8 cellular contexts compared by ENCODE assay signal in the genomic region with DNA sequence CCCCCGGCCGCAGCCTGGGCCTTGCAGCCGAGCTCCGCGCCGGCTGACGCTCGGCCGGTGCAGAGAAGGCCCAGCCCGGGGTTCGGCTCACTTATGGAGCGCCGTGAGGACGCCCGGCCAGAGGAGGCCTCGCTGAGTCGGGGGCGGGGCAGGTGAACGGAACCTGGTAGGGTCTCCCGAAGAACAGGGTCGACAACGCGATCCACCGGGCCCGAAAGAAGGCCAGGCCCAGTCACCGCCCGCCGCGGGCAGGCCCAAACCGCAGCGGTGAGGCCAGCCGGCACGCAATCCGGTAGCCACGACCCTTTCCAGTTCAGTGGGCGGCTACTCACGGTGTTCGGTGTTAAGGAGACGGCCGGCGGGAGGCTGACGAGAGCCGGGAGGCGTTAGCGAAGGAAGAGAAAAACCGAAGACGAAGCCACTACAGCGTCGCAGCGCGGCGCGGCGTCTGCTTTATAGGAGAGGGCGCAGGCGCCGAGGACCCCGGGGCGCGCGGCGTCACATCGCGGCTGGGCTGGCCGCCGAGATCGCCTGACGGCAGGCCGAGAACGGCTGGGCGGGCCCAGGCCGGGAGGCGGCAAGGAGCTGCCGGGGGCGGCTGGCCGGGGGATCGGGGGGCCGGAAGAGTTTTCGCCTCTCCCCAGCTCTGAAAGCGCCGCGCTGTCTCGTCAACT. TPM values are rescaled to one million over a fixed set of nuclear protein-coding genes. Genes with fewer than 3 reads are reported as not detected.
A peak's percentile ranks its signal among the peaks of the same experiment; 100 is the strongest.
DNase-seq lines count a peak whose midpoint lies in the region; ATAC-seq and TF ChIP-seq lines count a peak whose summit lies in the region.

Gene SKP1, minus strand, starts transcription at position 428 of the 674 bp plus-strand sequence. CDS start 2,928 bp downstream, outside the sequence.

- no peaks in the 10 kb centered on the region for H3K27me3 ChIP-seq in IMR-90 (ENCODE audit: control insufficient read depth, insufficient read depth, low read length)
- no peaks in the 10 kb centered on the region for H3K27me3 ChIP-seq in esophagus squamous epithelium

- in situ Hi-C loops in IMR-90 (cut with MboI; ENCODE audit: low sequenced_read_pairs), result no loop called here

- DNase-seq in DMS153 (lab: John Stamatoyannopoulos, UW) (peak; percentile 34), IMR-90 (peak; percentile 71), RPMI7951 (ENCODE audit: low read depth) (peak; percentile 78), activated T-helper 1 cell treated with Interleukin-2 at 50 U/mL for 16 hours (ENCODE audit: low read depth) (peak; percentile 77), esophagus squamous epithelium (lab: John Stamatoyannopoulos, UW) (peak; percentile 28), myocyte (ENCODE audit: low read depth) (peak; percentile 83)
- peak; percentile 61 to 77 for DNase-seq in stimulated activated CD8-positive, alpha-beta memory T cell treated with anti-CD3 and anti-CD28 coated beads, Interleukin-7, amount 100 ng/mL, for 4 hours (ENCODE audit: low read depth in 2 of 2)

- intact Hi-C loops in IMR-90 (cut with micrococcal nuclease) (loop anchor here (2.0 kb wide), 1 partner anchor 48 kb away; no protein-coding TSS in a partner anchor), esophagus squamous epithelium (cut with DNase I) (no loop called here)

- no peak for TF ChIP-seq RAD21 in IMR-90 (IDR thresholded peaks at IDR 0.05; ENCODE audit: low read length)

- CTCF ChIA-PET in IMR-90 (lab: Yijun Ruan, JAX), result interaction anchor here (1.1 kb wide), 1 partner anchor 49 kb away, joined by 3 read pairs; the partner anchor contains the start of gene PPP2CA

- peaks cover 47% of the 10 kb centered on the region for H4K20me1 ChIP-seq in IMR-90 (ENCODE audit: insufficient read depth, low read length)

- peak; percentile 100 for TF ChIP-seq POLR2A in IMR-90 (IDR thresholded peaks at IDR 0.05; ENCODE audit: low read depth, low read length)
- peak in 3 of 4 donors; percentile 8 to 98 (median 96) for TF ChIP-seq POLR2A in esophagus squamous epithelium (IDR thresholded peaks at IDR 0.05)

- dilution Hi-C loops in IMR-90 (cut with HindIII; ENCODE audit: low sequenced_read_pairs, unreplicated experiment), result no loop called here

- peak within 1 kb of the TSS; percentile 86 for H3K56ac ChIP-seq in IMR-90 (ENCODE audit: extremely low read depth, insufficient read depth, low read length)

- H3K9me3 ChIP-seq in IMR-90 (ENCODE audit: control insufficient read depth, insufficient read depth, low read length) (no peaks in the 10 kb centered on the region), esophagus squamous epithelium (no peaks in the 10 kb centered on the region)

- peak within 1 kb of the TSS; percentile 97 for H3K9ac ChIP-seq in IMR-90 (ENCODE audit: low read depth, low read length)

- no peaks in the 10 kb centered on the region; the same call in 1 of the 2 replicates for H3K4me1 ChIP-seq in IMR-90 (ENCODE audit: control insufficient read depth, insufficient read depth, low read length)
- peaks cover 4 to 56% (median 21%) of the 10 kb centered on the region in 3 donors for H3K4me1 ChIP-seq in esophagus squamous epithelium

- 0% methylated on average over 63 of the region's 83 CpGs; no CpG with 5 or more reads in 1 of the 2 experiments for WGBS in IMR-90 (ENCODE audit: extremely low coverage in 2 of 2, insufficient read length in 1 of 2), 2 experiments
- 0% methylated on average over 5 to 30 of the region's 83 CpGs for whole genome bisulfite sequencing in esophagus squamous epithelium, 2 donors

- peaks cover 8% of the 10 kb centered on the region; the same call in 1 of the 2 replicates for H3K9me1 ChIP-seq in IMR-90 (ENCODE audit: insufficient read depth, low read length)

- peak within 1 kb of the TSS; percentile 97 for H4K91ac ChIP-seq in IMR-90 (ENCODE audit: insufficient read depth, low read depth, low read length)

- POLR2A ChIA-PET in IMR-90 (lab: Charles Lee; ENCODE audit: unreplicated experiment), result interaction anchor here (0.6 kb wide), 1 partner anchor 35 kb away, joined by 6 read pairs; no protein-coding TSS in a partner anchor

- H2BK15ac ChIP-seq in IMR-90 (ENCODE audit: low read depth, low read length), result 0 out of 3 replicates have a peak within 1 kb of the TSS, but pooled peaks have one; percentile 8

- no TSS peak for BruUV-seq in IMR-90 (replicated peaks; lab: Mats Ljungman, UMichigan)

- peak within 1 kb of the TSS; percentile 98 for H2AK9ac ChIP-seq in IMR-90 (replicated peaks; ENCODE audit: low read depth, low read length, poor library complexity)

- H3K4me2 ChIP-seq in IMR-90 (ENCODE audit: low read depth, low read length), result peak within 1 kb of the TSS; percentile 99

- H2BK5ac ChIP-seq in IMR-90 (ENCODE audit: low read depth, low read length, poor library complexity, severe bottlenecking), result peak within 1 kb of the TSS; percentile 90

- H2BK20ac ChIP-seq in IMR-90 (ENCODE audit: low read depth, low read length), result 0 out of 2 replicates have a peak within 1 kb of the TSS, but pooled peaks have one; percentile 46

- TF ChIP-seq CTCF in IMR-90 (conservative IDR thresholded peaks at IDR 0.05; ENCODE audit: low read depth, low read length) (no peak), esophagus squamous epithelium (IDR thresholded peaks at IDR 0.05) (peak in 1 of 6 experiments; percentile 21)

- H3K18ac ChIP-seq in IMR-90 (ENCODE audit: low read depth, low read length), result peak within 1 kb of the TSS; percentile 81

- H2AFZ ChIP-seq in IMR-90 (replicated peaks; ENCODE audit: low read length, poor library complexity), result peak within 1 kb of the TSS; percentile 98

- H3K4me3 ChIP-seq in IMR-90 (ENCODE audit: insufficient read depth, low read depth, low read length) (peak within 1 kb of the TSS; percentile 92), esophagus squamous epithelium (peak within 1 kb of the TSS; percentile 93 to 95 (median 93))

- peak within 1 kb of the TSS; percentile 94 for H3K27ac ChIP-seq in IMR-90 (ENCODE audit: insufficient read depth, low read length)
- H3K27ac ChIP-seq in esophagus squamous epithelium, result peak within 1 kb of the TSS; percentile 97 to 100 (median 100)

- H4K8ac ChIP-seq in IMR-90 (ENCODE audit: low read depth in 2 of 2, low read length in 2 of 2), result peak within 1 kb of the TSS; percentile 95 to 100

- H3K36me3 ChIP-seq in IMR-90 (ENCODE audit: control insufficient read depth, insufficient read depth, low read length) (peaks cover 14% of the 10 kb centered on the region), esophagus squamous epithelium (peaks cover 0 to 21% (median 13%) of the 10 kb centered on the region in 3 donors)

- H4K5ac ChIP-seq in IMR-90 (ENCODE audit: low read depth, low read length), result peak within 1 kb of the TSS; percentile 99

- peak within 1 kb of the TSS; percentile 99 for H3K4ac ChIP-seq in IMR-90 (ENCODE audit: low read depth, low read length)

- peak within 1 kb of the TSS; percentile 60 for H2BK120ac ChIP-seq in IMR-90 (ENCODE audit: low read depth, low read length)

- H3K23ac ChIP-seq in IMR-90 (ENCODE audit: low read depth, low read length), result peak within 1 kb of the TSS; percentile 99

- H3K79me1 ChIP-seq in IMR-90 (ENCODE audit: low read depth in 1 of 2, low read length in 2 of 2), result peaks cover 12 to 34% of the 10 kb centered on the region in 2 experiments

- H3K14ac ChIP-seq in IMR-90 (replicated peaks; ENCODE audit: low read depth, low read length), result peak within 1 kb of the TSS; percentile 99

- ATAC-seq in GM21526 (IDR thresholded peaks at IDR 0.05; ENCODE audit: low FRiP score, unreplicated experiment), result peak; percentile 70
- ATAC-seq in IMR-90 (ENCODE audit: low read depth), result peak; percentile 91

- peak within 1 kb of the TSS; percentile 97 for H2AK5ac ChIP-seq in IMR-90 (ENCODE audit: low read depth, low read length)

TF ChIP-seq in IMR-90, 13 proteins besides CTCF, POLR2A, EP300 and RAD21:
- TF ChIP-seq FOS (IDR thresholded peaks at IDR 0.05; ENCODE audit: low read depth, low read length), result no peak
- TF ChIP-seq, protein P1, sequence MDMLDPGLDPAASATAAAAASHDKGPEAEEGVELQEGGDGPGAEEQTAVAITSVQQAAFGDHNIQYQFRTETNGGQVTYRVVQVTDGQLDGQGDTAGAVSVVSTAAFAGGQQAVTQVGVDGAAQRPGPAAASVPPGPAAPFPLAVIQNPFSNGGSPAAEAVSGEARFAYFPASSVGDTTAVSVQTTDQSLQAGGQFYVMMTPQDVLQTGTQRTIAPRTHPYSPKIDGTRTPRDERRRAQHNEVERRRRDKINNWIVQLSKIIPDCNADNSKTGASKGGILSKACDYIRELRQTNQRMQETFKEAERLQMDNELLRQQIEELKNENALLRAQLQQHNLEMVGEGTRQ (IDR thresholded peaks at IDR 0.05; ENCODE audit: low read depth, low read length), result peak; percentile 35; the same call in 1 of the 2 replicates
- TF ChIP-seq SMC3 (IDR thresholded peaks at IDR 0.05; ENCODE audit: low read depth, low read length), result no peak
- TF ChIP-seq CHD1 (IDR thresholded peaks at IDR 0.05; ENCODE audit: low read depth, low read length), result peak; percentile 37; the same call in 1 of the 2 replicates
- TF ChIP-seq MXI1 (IDR thresholded peaks at IDR 0.05; ENCODE audit: borderline replicate concordance, low read depth, low read length), result 0 out of 2 replicates have a peak, but pooled peaks have one; percentile 61

RNA-seq across cellular contexts. Expression of gene SKP1, which starts in this region (rescaled TPM):
- total RNA-seq in IMR-90 (2012; rRNA removed) (206 and 360 TPM in 2 replicates), esophagus squamous epithelium (100 to 1,000 TPM; 159 to 260 (median 208) TPM), myocyte (457 and 487 TPM in 2 replicates)
- 512 and 618 TPM in 2 replicates for polyA plus RNA-seq in IMR-90 (2012; rRNA removed)
- 90.2 and 168 TPM in 2 replicates for polyA plus RNA-seq in IMR-90 (2012; cell fraction: cytosol; rRNA removed)
- 18.3 and 186 TPM in 2 replicates for polyA plus RNA-seq in IMR-90 (2012; cell fraction: nucleus; rRNA removed; ENCODE audit: low replicate concordance)
- total RNA-seq in RPMI7951 (2014; rRNA removed; shearing (Covaris generic)), result 357 and 366 TPM in 2 replicates
- 854 TPM for polyA plus RNA-seq in myocyte (2012)

Comparison
In these comparisons a context has a peak if more than half of its experiments do, and no peak if none do; other contexts are left out.
1. Peak in every context shown above with its lines: DNase-seq, ATAC-seq, H3K4me3 ChIP-seq and H3K27ac ChIP-seq.
2. DNase-seq: peak in every context shown above with its lines; median percentile 83 in myocyte; 78 in RPMI7951; 77 in activated T-helper 1 cell treated with Interleukin-2 at 50 U/mL for 16 hours; 71 in IMR-90; 69 in stimulated activated CD8-positive, alpha-beta memory T cell treated with anti-CD3 and anti-CD28 coated beads, Interleukin-7, amount 100 ng/mL, for 4 hours; 34 in DMS153; 28 in esophagus squamous epithelium.